ENCODE assay signal across 8 cellular contexts in genomic region chr3:141878326-141878725, GRCh38. TPM values are rescaled to one million over a fixed set of nuclear protein-coding genes. Genes with fewer than 3 reads are reported as not detected.
DNase-seq lines count a peak whose midpoint lies in the region; ATAC-seq, FAIRE-seq and TF ChIP-seq lines count a peak whose summit lies in the region.

No MANE protein-coding gene starts in this region.

- CTCF ChIA-PET in GM12878 (lab: Yijun Ruan, JAX), result interaction anchor here (0.7 to 1.9 kb wide), 4 partner anchors 8 to 150 kb away, joined by 3 to 11 read pairs (median 6); no protein-coding TSS in a partner anchor

- no TSS peak for BruUV-seq in GM12878 (replicated peaks; lab: Mats Ljungman, UMichigan)

- no peak for DNase-seq in Jurkat, Clone E6-1 (ENCODE audit: low read depth, low spot score)
- DNase-seq in GM12878 (ENCODE audit: low read depth, low spot score), result no peak
- DNase-seq in pons (ENCODE audit: low spot score), result no peak
- DNase-seq in stimulated activated CD4-positive, alpha-beta T cell treated with anti-CD3 and anti-CD28 coated beads, Interleukin-4, amount 100 ng/mL, for 24 hours, result no peak

- FAIRE-seq in GM12878 (lab: Jason Lieb, UNC), result no peak

- POLR2A ChIA-PET in GM12878 (lab: Charles Lee), result interaction anchor here (0.9 to 1.5 kb wide), 4 partner anchors 8 to 148 kb away, joined by 3 to 12 read pairs (median 3); partner anchors contain the start of gene RNF7

- ATAC-seq in GM12878, result no peak
- ATAC-seq in GM19351 (IDR thresholded peaks at IDR 0.05; ENCODE audit: unreplicated experiment), result no peak
- ATAC-seq in GM21367 (IDR thresholded peaks at IDR 0.05; ENCODE audit: unreplicated experiment), result no peak

- no peak overlapping the region for H2AFZ ChIP-seq in GM12878 (ENCODE audit: control insufficient read depth, low read depth, low read length)

- H3K4me2 ChIP-seq in BLaER1 treated with 17β-estradiol and CSF1 and Interleukin-3, amounts not matched to agents 10 nM and 100 nM, result peak overlapping the region; percentile 82 to 99 (median 90)
- H3K4me2 ChIP-seq in GM12878 (ENCODE audit: control insufficient read depth, insufficient read depth), result peak overlapping the region; percentile 63

- SMC1A ChIA-PET in GM12878 (lab: Charles Lee; ENCODE audit: uncharacterized antibody, unreplicated experiment), result interaction anchor here (0.6 to 3.6 kb wide), 5 partner anchors 13 to 247 kb away, joined by 3 to 12 read pairs (median 4); no protein-coding TSS in a partner anchor

- H4K20me1 ChIP-seq in BLaER1 treated with 17β-estradiol and CSF1 and Interleukin-3, amounts not matched to agents 10 nM and 100 nM, result peaks cover 26 to 68% (median 63%) of the 10 kb centered on the region in 11 experiments; a peak in 21 of 22 replicates
- no peaks in the 10 kb centered on the region for H4K20me1 ChIP-seq in GM12878 (ENCODE audit: control insufficient read depth, insufficient read depth)

- TF ChIP-seq POLR2A in GM12878 (IDR thresholded peaks at IDR 0.05; ENCODE audit: low read depth, low read length), result no peak

- peaks cover 5 to 19% (median 16%) of the 10 kb centered on the region in 11 experiments; a peak in 20 of 22 replicates for H3K27me3 ChIP-seq in BLaER1 treated with 17β-estradiol and CSF1 and Interleukin-3, amounts not matched to agents 10 nM and 100 nM
- H3K27me3 ChIP-seq in GM12878 (replicated peaks in 1 of 2; ENCODE audit: control insufficient read depth in 2 of 2, insufficient read depth in 2 of 2, low read length in 1 of 2) (no peaks in the 10 kb centered on the region), muscle layer of duodenum (ENCODE audit: low read depth, low read length) (no peaks in the 10 kb centered on the region)

- H3K36me3 ChIP-seq in BLaER1 treated with 17β-estradiol and CSF1 and Interleukin-3, amounts not matched to agents 10 nM and 100 nM, result peaks cover 12 to 35% (median 21%) of the 10 kb centered on the region in 11 experiments; a peak in 21 of 22 replicates
- no peaks in the 10 kb centered on the region for H3K36me3 ChIP-seq in GM12878 (ENCODE audit: control insufficient read depth in 2 of 2, insufficient read depth in 2 of 2, low read length in 1 of 2)
- peaks cover 0 to 11% of the 10 kb centered on the region in 2 donors for H3K36me3 ChIP-seq in muscle layer of duodenum (ENCODE audit: control insufficient read depth in 1 of 2, insufficient read depth in 2 of 2, low read length in 2 of 2)

- TF ChIP-seq EP300 in GM12878 (IDR thresholded peaks at IDR 0.05; ENCODE audit: borderline replicate concordance in 1 of 2, control insufficient read depth in 1 of 2, low read depth in 2 of 2, low read length in 2 of 2), result no peak

- intact Hi-C loops in GM12878 (cut with micrococcal nuclease; ENCODE audit: unreplicated experiment), result no loop called here

- peak overlapping the region; percentile 94 to 99 (median 98) for H3K9ac ChIP-seq in BLaER1 treated with 17β-estradiol and CSF1 and Interleukin-3, amounts not matched to agents 10 nM and 100 nM
- H3K9ac ChIP-seq in GM12878 (ENCODE audit: control insufficient read depth, insufficient read depth, low read length), result peak overlapping the region; percentile 91

- 0% methylated on average over 1 of the region's 1 CpG for WGBS in GM12878 (ENCODE audit: insufficient coverage, insufficient replicate concordance, low lambda C conversion rate, missing lambda C conversion rate)

- TF ChIP-seq CTCF in GM12878 (IDR thresholded peaks at IDR 0.05 in 2 of 3, conservative IDR thresholded peaks at IDR 0.05 in 1 of 3; ENCODE audit: control insufficient read depth in 2 of 3, extremely low read depth in 1 of 3, insufficient read depth in 1 of 3, low read depth in 3 of 3, low read length in 3 of 3), result no peak

- peak overlapping the region; percentile 88 to 100 (median 95) for H3K4me3 ChIP-seq in BLaER1 treated with 17β-estradiol and CSF1 and Interleukin-3, amounts not matched to agents 10 nM and 100 nM
- peak overlapping the region; percentile 82 for H3K4me3 ChIP-seq in Jurkat, Clone E6-1 (ENCODE audit: low read length)
- peak overlapping the region; percentile 97 for H3K4me3 ChIP-seq in GM12878
- H3K4me3 ChIP-seq in muscle layer of duodenum (ENCODE audit: low read depth in 1 of 2, low read length in 2 of 2), result peak overlapping the region; percentile 81 to 90

- RAD21 ChIA-PET in GM12878 (lab: Charles Lee; ENCODE audit: unreplicated experiment), result interaction anchor here (0.7 to 4.2 kb wide), 5 partner anchors 35 to 404 kb away, joined by 3 to 23 read pairs (median 5); partner anchors contain the start of gene RNF7

- peaks cover 62% of the 10 kb centered on the region for H3K79me2 ChIP-seq in GM12878 (ENCODE audit: control insufficient read depth, insufficient read depth, low read length)

- peaks cover 24 to 52% (median 45%) of the 10 kb centered on the region in 10 experiments for H3K4me1 ChIP-seq in BLaER1 treated with 17β-estradiol and CSF1 and Interleukin-3, amounts not matched to agents 10 nM and 100 nM
- 0 out of 2 replicates have a peak, but pooled peaks cover 3% of the 10 kb centered on the region for H3K4me1 ChIP-seq in GM12878 (ENCODE audit: control insufficient read depth, insufficient read depth, low read length)
- H3K4me1 ChIP-seq in muscle layer of duodenum (ENCODE audit: control insufficient read depth in 1 of 2, insufficient read depth in 2 of 2, low read length in 2 of 2), result peaks cover 0 to 22% of the 10 kb centered on the region in 2 donors

- H3K27ac ChIP-seq in BLaER1 treated with 17β-estradiol and CSF1 and Interleukin-3, amounts not matched to agents 10 nM and 100 nM, result peak overlapping the region in 8 of 11 experiments; percentile 90 to 98 (median 96); a peak in 14 of 22 replicates
- H3K27ac ChIP-seq in GM12878 (ENCODE audit: control insufficient read depth, insufficient read depth) (peak overlapping the region; percentile 81), muscle layer of duodenum (ENCODE audit: low read length) (peak overlapping the region; percentile 91)

- in situ Hi-C loops in GM12878 (cut with MboI), result loop anchor here (10.0 kb wide), 1 partner anchor 414 kb away; no protein-coding TSS in a partner anchor

- no peaks in the 10 kb centered on the region for H3K9me3 ChIP-seq in BLaER1 treated with 17β-estradiol and CSF1 and Interleukin-3, amounts not matched to agents 10 nM and 100 nM (replicated peaks in 1 of 11)
- no peaks in the 10 kb centered on the region for H3K9me3 ChIP-seq in GM12878 (replicated peaks; ENCODE audit: control insufficient read depth, insufficient read depth, low read length)
- no peaks in the 10 kb centered on the region for H3K9me3 ChIP-seq in muscle layer of duodenum (ENCODE audit: control insufficient read depth in 1 of 2, low read length in 2 of 2)

- TF ChIP-seq RAD21 in GM12878 (IDR thresholded peaks at IDR 0.05; ENCODE audit: insufficient read depth, low read depth, low read length), result no peak

TF ChIP-seq in GM12878, 131 proteins besides CTCF, POLR2A, EP300 and RAD21 (continues in another document):
- TF ChIP-seq ZBTB33 (IDR thresholded peaks at IDR 0.05), result no peak
- no peak for TF ChIP-seq SUZ12 (IDR thresholded peaks at IDR 0.05; ENCODE audit: unreplicated experiment)
- no peak for TF ChIP-seq IKZF2 (IDR thresholded peaks at IDR 0.05)
- TF ChIP-seq MTA2 (IDR thresholded peaks at IDR 0.05; ENCODE audit: low read depth), result no peak
- TF ChIP-seq BHLHE40 (IDR thresholded peaks at IDR 0.05; ENCODE audit: borderline replicate concordance in 1 of 2, low read depth in 2 of 2, low read length in 1 of 2), result no peak
- TF ChIP-seq ZNF274 (IDR thresholded peaks at IDR 0.05; ENCODE audit: insufficient read depth, insufficient read length), result no peak

RNA-seq across cellular contexts. Expression of gene ATP1B3, which starts 1.9 kb away (rescaled TPM):
- 211 TPM for polyA plus RNA-seq in Jurkat, Clone E6-1 (2012; ENCODE audit: insufficient read depth, insufficient read length)
- 41.3 and 43.7 TPM in 2 replicates for total RNA-seq in GM12878 (2013; cell fraction: nucleolus; rRNA removed)
- total RNA-seq in GM12878 (2014; rRNA removed) (34.3 and 42.5 TPM in 2 replicates), GM12878 (2014; rRNA removed; fragmentation: Illumina TruSeq; extraction: Trizol) (61.5 and 65.1 TPM in 2 replicates), GM12878 (2021) (102 and 107 TPM in 2 replicates)
- polyA plus RNA-seq in GM12878 (2011; ENCODE audit: low read depth), result 94.0 TPM
- polyA plus RNA-seq in GM12878 (2011; rRNA removed) (109 and 113 TPM in 2 replicates), GM12878 (2014; fragmentation: Illumina TruSeq; extraction: Trizol) (86.5 and 87.4 TPM in 2 replicates), GM12878 (2014; fragmentation: Nextera tagmentation; extraction: Ambion mirVana) (100 to 1,000 TPM in 1 of 2 experiments, 10 to 100 TPM in 1; 41.4 to 102 TPM), GM12878 (2014; rRNA removed) (54.7 and 60.7 TPM in 2 replicates), GM12878 (2016; fragmentation: Nextera tagmentation; extraction: Ambion mirVana) (100 to 1,000 TPM; 182 to 200 TPM)
- 51.1 and 81.6 TPM in 2 replicates for polyA plus RNA-seq in GM12878 (2011; cell fraction: cytosol; rRNA removed)
- 42.2 and 54.1 TPM in 2 replicates for polyA plus RNA-seq in GM12878 (2011; cell fraction: nucleus; rRNA removed)
- polyA plus RNA-seq in GM12878 (2012), result 82.6 and 90.7 TPM in 2 replicates
- polyA minus RNA-seq in GM12878 (2011; rRNA and poly(A)+ RNA removed), result 49.8 and 113 TPM in 2 replicates
- polyA minus RNA-seq in GM12878 (2011; cell fraction: cytosol; rRNA and poly(A)+ RNA removed), result 27.0 and 30.8 TPM in 2 replicates
- polyA minus RNA-seq in GM12878 (2011; cell fraction: nucleus; rRNA and poly(A)+ RNA removed), result 14.0 and 23.4 TPM in 2 replicates
